Comparison of ENCODE assay signal across 8 cellular contexts in the genomic region with DNA sequence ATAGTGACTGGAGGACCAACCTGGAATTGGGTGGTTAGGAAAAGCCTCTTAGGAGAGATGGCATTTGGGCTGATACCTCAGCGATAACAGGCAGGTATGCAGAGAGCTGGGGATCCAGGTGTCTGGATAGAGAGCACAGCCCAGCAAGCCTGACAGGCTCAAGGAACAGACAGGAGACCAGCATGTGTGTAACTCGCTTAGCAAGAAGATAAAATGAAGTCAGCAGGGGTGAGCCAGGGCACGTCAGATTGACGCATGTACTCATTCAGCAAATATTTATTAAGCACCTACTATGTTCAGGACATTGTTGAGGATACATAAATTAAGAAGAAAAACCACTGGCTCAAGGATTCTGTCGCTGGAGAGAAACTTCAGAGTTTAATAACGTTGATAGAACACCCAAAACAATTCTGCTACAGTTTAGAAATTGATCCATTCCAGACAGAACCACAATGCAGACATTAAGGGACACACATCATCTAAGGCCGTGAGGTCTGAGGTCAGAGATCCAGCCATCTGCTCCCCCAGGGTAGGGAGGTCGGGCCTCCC. TPM values are rescaled to one million over a fixed set of nuclear protein-coding genes. Genes with fewer than 3 reads are reported as not detected.
DNase-seq lines count a peak whose midpoint lies in the region; ATAC-seq, FAIRE-seq and TF ChIP-seq lines count a peak whose summit lies in the region.

No MANE protein-coding gene starts in this region.

- H3K4me3 ChIP-seq in BE2C (ENCODE audit: low read depth, low read length), result peak overlapping the region; percentile 63
- H3K4me3 ChIP-seq in IMR-90 (ENCODE audit: insufficient read depth, low read depth, low read length), result peak overlapping the region; percentile 94
- H3K4me3 ChIP-seq in muscle layer of colon (ENCODE audit: low read depth in 1 of 2, low read length in 2 of 2), result peak overlapping the region; percentile 43 to 67

- H2BK5ac ChIP-seq in IMR-90 (ENCODE audit: low read depth, low read length, poor library complexity, severe bottlenecking), result peak overlapping the region; percentile 43

- WGBS in IMR-90 (ENCODE audit: extremely low coverage in 2 of 2, insufficient read length in 1 of 2), 2 experiments, result 80% methylated on average over 2 of the region's 8 CpGs; no CpG with 5 or more reads in 1 of the 2 experiments

- ATAC-seq in IMR-90 (ENCODE audit: low read depth) (no peak; the same call in 1 of the 2 replicates), HG02885 (IDR thresholded peaks at IDR 0.05; ENCODE audit: poor library complexity, unreplicated experiment) (no peak), GM19351 (IDR thresholded peaks at IDR 0.05; ENCODE audit: unreplicated experiment) (no peak)

- TF ChIP-seq POLR2A in IMR-90 (IDR thresholded peaks at IDR 0.05; ENCODE audit: low read depth, low read length) (no peak), GM12892 (IDR thresholded peaks at IDR 0.05; ENCODE audit: low read depth, low read length) (no peak; the same call in 1 of the 2 replicates)

- peaks cover 0 to 13% of the 10 kb centered on the region in 2 experiments; a peak in 2 of 4 replicates for H3K79me1 ChIP-seq in IMR-90 (ENCODE audit: low read depth in 1 of 2, low read length in 2 of 2)

- POLR2A ChIA-PET in IMR-90 (lab: Charles Lee; ENCODE audit: unreplicated experiment), result no interaction called here

- no peak for FAIRE-seq in GM12892 (lab: Jason Lieb, UNC)

- no peak for TF ChIP-seq RAD21 in IMR-90 (IDR thresholded peaks at IDR 0.05; ENCODE audit: low read length)

- H3K23ac ChIP-seq in IMR-90 (ENCODE audit: low read depth, low read length), result peak overlapping the region; percentile 33

- H2BK120ac ChIP-seq in IMR-90 (ENCODE audit: low read depth, low read length), result no peak overlapping the region

- H3K4me2 ChIP-seq in IMR-90 (ENCODE audit: low read depth, low read length), result peak overlapping the region; percentile 97

- H2AK9ac ChIP-seq in IMR-90 (replicated peaks; ENCODE audit: low read depth, low read length, poor library complexity), result peak overlapping the region; percentile 45

- H3K9me1 ChIP-seq in IMR-90 (ENCODE audit: insufficient read depth, low read length), result peaks cover 6% of the 10 kb centered on the region; the same call in 1 of the 2 replicates

- H3K36me3 ChIP-seq in BE2C (no peaks in the 10 kb centered on the region), IMR-90 (ENCODE audit: control insufficient read depth, insufficient read depth, low read length) (no peaks in the 10 kb centered on the region), muscle layer of colon (ENCODE audit: insufficient read depth, low read length) (no peaks in the 10 kb centered on the region)

- TF ChIP-seq CTCF in BE2C (IDR thresholded peaks at IDR 0.05; ENCODE audit: low read depth, low read length) (no peak), IMR-90 (conservative IDR thresholded peaks at IDR 0.05; ENCODE audit: low read depth, low read length) (no peak)

- H4K91ac ChIP-seq in IMR-90 (ENCODE audit: insufficient read depth, low read depth, low read length), result no peak overlapping the region

- H3K18ac ChIP-seq in IMR-90 (ENCODE audit: low read depth, low read length), result peak overlapping the region; percentile 38; the same call in 1 of the 2 replicates

- H3K9ac ChIP-seq in IMR-90 (ENCODE audit: low read depth, low read length), result peak overlapping the region; percentile 92
- peak overlapping the region; percentile 88 for H3K9ac ChIP-seq in muscle layer of colon (ENCODE audit: low read length)

- DNase-seq in BE2C, result no peak
- no peak for DNase-seq in IMR-90
- peak; percentile 25 for DNase-seq in cerebellar cortex (ENCODE audit: low spot score)
- DNase-seq in NCI-H1048 (lab: John Stamatoyannopoulos, UW), result no peak
- DNase-seq in GM12892 (ENCODE audit: insufficient read length), result no peak

- peak overlapping the region; percentile 82; the same call in 1 of the 2 replicates for H3K56ac ChIP-seq in IMR-90 (ENCODE audit: extremely low read depth, insufficient read depth, low read length)

- H3K27ac ChIP-seq in IMR-90 (ENCODE audit: insufficient read depth, low read length) (peak overlapping the region; percentile 92), muscle layer of colon (ENCODE audit: low read depth, low read length) (peak overlapping the region; percentile 90)

- in situ Hi-C loops in IMR-90 (cut with MboI; ENCODE audit: low sequenced_read_pairs), result no loop called here

- H4K20me1 ChIP-seq in IMR-90 (ENCODE audit: insufficient read depth, low read length), result no peaks in the 10 kb centered on the region

- no TSS peak for BruUV-seq in IMR-90 (replicated peaks; lab: Mats Ljungman, UMichigan)

- CTCF ChIA-PET in IMR-90 (lab: Yijun Ruan, JAX), result no interaction called here

- H4K5ac ChIP-seq in IMR-90 (ENCODE audit: low read depth, low read length), result peak overlapping the region; percentile 86

- H3K4me1 ChIP-seq in BE2C (no peaks in the 10 kb centered on the region), IMR-90 (ENCODE audit: control insufficient read depth, insufficient read depth, low read length) (peaks cover 4% of the 10 kb centered on the region; the same call in 1 of the 2 replicates), muscle layer of colon (ENCODE audit: insufficient read depth, low read length) (peaks cover 7% of the 10 kb centered on the region)

- H2AFZ ChIP-seq in IMR-90 (replicated peaks; ENCODE audit: low read length, poor library complexity), result peak overlapping the region; percentile 97

- H3K9me3 ChIP-seq in BE2C, result no peaks in the 10 kb centered on the region
- H3K9me3 ChIP-seq in IMR-90 (ENCODE audit: control insufficient read depth, insufficient read depth, low read length), result no peaks in the 10 kb centered on the region; the same call in 1 of the 2 replicates
- no peaks in the 10 kb centered on the region for H3K9me3 ChIP-seq in muscle layer of colon (ENCODE audit: low read length)

- peak overlapping the region; percentile 91 for H3K14ac ChIP-seq in IMR-90 (replicated peaks; ENCODE audit: low read depth, low read length)

- no peak overlapping the region for H2AK5ac ChIP-seq in IMR-90 (ENCODE audit: low read depth, low read length)

- no peak overlapping the region for H2BK20ac ChIP-seq in IMR-90 (ENCODE audit: low read depth, low read length)

- intact Hi-C loops in IMR-90 (cut with micrococcal nuclease), result loop anchor here (5.0 to 10.0 kb wide), 2 partner anchors 69 to 214 kb away; no protein-coding TSS in a partner anchor

- no peak overlapping the region for H2BK15ac ChIP-seq in IMR-90 (ENCODE audit: low read depth, low read length)

- peak overlapping the region; percentile 92 for H4K8ac ChIP-seq in IMR-90 (ENCODE audit: low read depth in 2 of 2, low read length in 2 of 2)

- dilution Hi-C loops in IMR-90 (cut with HindIII; ENCODE audit: low sequenced_read_pairs, unreplicated experiment), result no loop called here

- peaks cover 17% of the 10 kb centered on the region for H3K27me3 ChIP-seq in BE2C
- H3K27me3 ChIP-seq in IMR-90 (ENCODE audit: control insufficient read depth, insufficient read depth, low read length), result peaks cover 14% of the 10 kb centered on the region
- H3K27me3 ChIP-seq in muscle layer of colon (ENCODE audit: control insufficient read depth in 1 of 2, insufficient read depth in 2 of 2, low read length in 2 of 2), result no peaks in the 10 kb centered on the region

- H3K4ac ChIP-seq in IMR-90 (ENCODE audit: low read depth, low read length), result peak overlapping the region; percentile 82

TF ChIP-seq in IMR-90, 13 proteins besides CTCF, POLR2A, EP300 and RAD21:
- TF ChIP-seq CEBPB (IDR thresholded peaks at IDR 0.05; ENCODE audit: low read depth, low read length), result no peak
- TF ChIP-seq CHD1 (IDR thresholded peaks at IDR 0.05; ENCODE audit: low read depth, low read length), result no peak
- peak; percentile 18; the same call in 1 of the 2 replicates for TF ChIP-seq FOS (IDR thresholded peaks at IDR 0.05; ENCODE audit: low read depth, low read length)

RNA-seq across cellular contexts. Expression of gene DUSP22, which starts 1.1 kb away (rescaled TPM):
- 2.5 TPM for polyA plus RNA-seq in BE2C (2012; ENCODE audit: insufficient read depth, insufficient read length, low read depth)
- total RNA-seq in IMR-90 (2012; rRNA removed), result 6.9 and 8.2 TPM in 2 replicates
- polyA plus RNA-seq in IMR-90 (2012; rRNA removed), result 5.5 and 7.1 TPM in 2 replicates
- polyA plus RNA-seq in IMR-90 (2012; cell fraction: cytosol; rRNA removed), result 5.5 and 6.3 TPM in 2 replicates
- polyA plus RNA-seq in IMR-90 (2012; cell fraction: nucleus; rRNA removed; ENCODE audit: low replicate concordance), result 25.6 and 29.1 TPM in 2 replicates
- polyA plus RNA-seq in GM12892 (2012; ENCODE audit: missing spikeins), result 89.0 TPM
